In genomic region chr12:70443274-70443673, GRCh38 we compare ENCODE assay signal across 23 cellular contexts.
DNase-seq lines count a peak whose midpoint lies in the region; ATAC-seq lines count a peak whose summit lies in the region.
"Had no signal": no experiment of that assay in that cellular context is flagged by ENCODE, and none has a peak within 500 bp of the region (broad histone marks: within the 10 kb centered on the region; RNA-seq: fewer than 3 reads in every experiment).

No MANE protein-coding gene starts in this region.

- ATAC-seq in T-helper 17 cell (no peak), HG02678 (IDR thresholded peaks at IDR 0.05; ENCODE audit: unreplicated experiment) (no peak)
- no peak for ATAC-seq in activated naive CD8-positive, alpha-beta T cell treated with anti-CD3 and anti-CD28 coated beads, Interleukin-2, amount 50 U/mL, for 24 hours
- ATAC-seq: lower lobe of right lung; Right ventricle myocardium inferior; stimulated activated effector memory CD8-positive, alpha-beta T cell treated with anti-CD3 and anti-CD28 coated beads, Interleukin-12 subunit alpha, Interleukin-12 subunit beta, amount 100 ng/mL, for 72 hours had no signal

- no peaks in the 10 kb centered on the region for H3K9me3 ChIP-seq in T-helper 17 cell (ENCODE audit: control insufficient read depth, low read length, poor library complexity, severe bottlenecking)
- H3K9me3 ChIP-seq: lower lobe of right lung, uterus had no signal

- no peaks in the 10 kb centered on the region for H3K4me1 Mint-ChIP-seq in T-helper 17 cell
- no peaks in the 10 kb centered on the region for H3K4me1 Mint-ChIP-seq in activated naive CD8-positive, alpha-beta T cell treated with anti-CD3 and anti-CD28 coated beads, Interleukin-2, amount 50 U/mL, for 24 hours
- H3K4me1 Mint-ChIP-seq: stimulated activated effector memory CD8-positive, alpha-beta T cell treated with anti-CD3 and anti-CD28 coated beads, Interleukin-12 subunit alpha, Interleukin-12 subunit beta, amount 100 ng/mL, for 72 hours had no signal

- peaks cover 2% of the 10 kb centered on the region for H3K36me3 Mint-ChIP-seq in T-helper 17 cell (ENCODE audit: low read depth)
- no peaks in the 10 kb centered on the region for H3K36me3 Mint-ChIP-seq in activated naive CD8-positive, alpha-beta T cell treated with anti-CD3 and anti-CD28 coated beads, Interleukin-2, amount 50 U/mL, for 24 hours (ENCODE audit: low read depth)
- H3K36me3 Mint-ChIP-seq: activated CD4-positive, alpha-beta memory T cell treated with anti-CD3 and anti-CD28 coated beads for 36 hours; stimulated activated effector memory CD8-positive, alpha-beta T cell treated with anti-CD3 and anti-CD28 coated beads, Interleukin-12 subunit alpha, Interleukin-12 subunit beta, amount 100 ng/mL, for 72 hours had no signal

- H3K27ac Mint-ChIP-seq in T-helper 17 cell, result no peak overlapping the region
- no peak overlapping the region for H3K27ac Mint-ChIP-seq in activated naive CD8-positive, alpha-beta T cell treated with anti-CD3 and anti-CD28 coated beads, Interleukin-2, amount 50 U/mL, for 24 hours
- H3K27ac Mint-ChIP-seq: activated CD4-positive, alpha-beta memory T cell treated with anti-CD3 and anti-CD28 coated beads for 36 hours; stimulated activated effector memory CD8-positive, alpha-beta T cell treated with anti-CD3 and anti-CD28 coated beads, Interleukin-12 subunit alpha, Interleukin-12 subunit beta, amount 100 ng/mL, for 72 hours had no signal

- no peak overlapping the region for H3K4me3 Mint-ChIP-seq in T-helper 17 cell
- no peak overlapping the region for H3K4me3 Mint-ChIP-seq in activated naive CD8-positive, alpha-beta T cell treated with anti-CD3 and anti-CD28 coated beads, Interleukin-2, amount 50 U/mL, for 24 hours
- H3K4me3 Mint-ChIP-seq: activated CD4-positive, alpha-beta memory T cell treated with anti-CD3 and anti-CD28 coated beads for 36 hours; stimulated activated effector memory CD8-positive, alpha-beta T cell treated with anti-CD3 and anti-CD28 coated beads, Interleukin-12 subunit alpha, Interleukin-12 subunit beta, amount 100 ng/mL, for 72 hours had no signal

- DNase-seq in EL, result peak; percentile 40
- DNase-seq in LHCN-M2 (ENCODE audit: low read depth), result peak; percentile 7
- peak; percentile 25 for DNase-seq in amniotic epithelial cell (ENCODE audit: low read depth)
- peak; percentile 46 for DNase-seq in iris pigment epithelial cell (ENCODE audit: low read depth)
- DNase-seq in glomerular visceral epithelial cell (ENCODE audit: extremely low spot score), result no peak
- DNase-seq in T-helper 17 cell, result no peak
- DNase-seq in activated naive CD8-positive, alpha-beta T cell treated with anti-CD3 and anti-CD28 coated beads, Interleukin-2, amount 50 U/mL, for 24 hours, result no peak
- DNase-seq: activated CD4-positive, alpha-beta memory T cell treated with anti-CD3 and anti-CD28 coated beads for 36 hours; activated CD4-positive, CD25-positive, alpha-beta regulatory T cell; activated T-cell treated with anti-CD3 and anti-CD28 coated beads for 4 hours; amygdala; caudate nucleus; dermis blood vessel endothelial cell; foreskin melanocyte; islet precursor cell; lower lobe of right lung; NCI-H1417 treated with DMSO at 0.1 percent for 48 hours; NCI-H526; stimulated activated CD4-positive, alpha-beta T cell treated with anti-CD3 and anti-CD28 coated beads, Interleukin-1b, Interleukin-23, amount 100 ng/mL, for 48 hours; uterus had no signal

- peaks cover 4% of the 10 kb centered on the region for H3K9me3 Mint-ChIP-seq in activated naive CD8-positive, alpha-beta T cell treated with anti-CD3 and anti-CD28 coated beads, Interleukin-2, amount 50 U/mL, for 24 hours
- H3K9me3 Mint-ChIP-seq: stimulated activated effector memory CD8-positive, alpha-beta T cell treated with anti-CD3 and anti-CD28 coated beads, Interleukin-12 subunit alpha, Interleukin-12 subunit beta, amount 100 ng/mL, for 72 hours had no signal

- H3K27me3 Mint-ChIP-seq in T-helper 17 cell, result peaks cover 7% of the 10 kb centered on the region
- H3K27me3 Mint-ChIP-seq in activated naive CD8-positive, alpha-beta T cell treated with anti-CD3 and anti-CD28 coated beads, Interleukin-2, amount 50 U/mL, for 24 hours, result no peaks in the 10 kb centered on the region

Comparison
In these comparisons a context has a peak if more than half of its experiments do, and no peak if none do; other contexts are left out.
1. DNase-seq: peak in EL (single experiment), LHCN-M2 (single experiment), amniotic epithelial cell (single experiment) and iris pigment epithelial cell (single experiment); none in glomerular visceral epithelial cell (single experiment), T-helper 17 cell (0 of 3) and activated naive CD8-positive, alpha-beta T cell treated with anti-CD3 and anti-CD28 coated beads, Interleukin-2, amount 50 U/mL, for 24 hours (single experiment).